Comparison of ENCODE assay signal across 1 cellular context in genomic region chr1:35568975-35569395, GRCh38.
A peak's percentile ranks its signal among the peaks of the same experiment; 100 is the strongest.
TF ChIP-seq lines count a peak whose summit lies in the region.

No MANE protein-coding gene starts in this region.

TF ChIP-seq in GM12878, 131 proteins besides CTCF, POLR2A, EP300 and RAD21 (continued from another document):
- TF ChIP-seq CUX1 (IDR thresholded peaks at IDR 0.05; ENCODE audit: insufficient replicate concordance, low read depth, low read length) = no peak
- 0 out of 2 replicates have a peak, but pooled peaks have one; percentile 34 for TF ChIP-seq STAT1 (conservative IDR thresholded peaks at IDR 0.05)
- TF ChIP-seq ZBTB11 (CRISPR knock-in tag; IDR thresholded peaks at IDR 0.05) = no peak
